In the genomic region with DNA sequence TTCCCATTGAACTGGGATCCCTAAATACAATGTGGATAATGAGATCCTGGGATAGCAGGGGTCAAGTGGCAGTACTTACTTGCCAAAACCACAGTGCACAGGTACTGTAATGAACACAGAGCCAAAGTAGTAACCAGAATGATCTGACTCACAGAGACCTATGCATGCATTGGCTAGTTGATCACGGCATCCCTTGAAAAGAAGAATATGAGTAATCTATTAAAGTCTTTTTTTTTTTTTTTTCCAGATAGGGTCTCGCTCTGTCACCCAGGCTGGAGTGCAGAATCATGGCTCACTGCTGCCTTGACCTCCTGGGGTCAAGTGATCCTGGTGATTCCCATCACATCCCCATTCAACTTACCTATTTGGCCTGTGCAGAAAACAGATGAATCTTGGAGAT, we compare ENCODE assay signal across 22 cellular contexts. TPM values are rescaled to one million over a fixed set of nuclear protein-coding genes. Genes with fewer than 3 reads are reported as not detected.
DNase-seq lines count a peak whose midpoint lies in the region; ATAC-seq, FAIRE-seq and TF ChIP-seq lines count a peak whose summit lies in the region.
"Had no signal": no experiment of that assay in that cellular context is flagged by ENCODE, and none has a peak within 500 bp of the region (broad histone marks: within the 10 kb centered on the region; RNA-seq: fewer than 3 reads in every experiment).

No MANE protein-coding gene starts in this region.

- H3K4me3 ChIP-seq in bronchial epithelial cell (ENCODE audit: low read depth, low read length): no peak overlapping the region
- H3K4me3 ChIP-seq: BLaER1 treated with 17β-estradiol and CSF1 and Interleukin-3, amounts not matched to agents 10 nM and 100 nM; gastroesophageal sphincter; sigmoid colon; thoracic aorta had no signal

- no peak for FAIRE-seq in bronchial epithelial cell (lab: Jason Lieb, UNC)
- FAIRE-seq: G401.6, GM19239, TTC549 had no signal

- no peaks in the 10 kb centered on the region for H3K27me3 ChIP-seq in bronchial epithelial cell (ENCODE audit: control insufficient read depth, insufficient read depth, low read length)
- H3K27me3 ChIP-seq: BLaER1 treated with 17β-estradiol and CSF1 and Interleukin-3, amounts not matched to agents 10 nM and 100 nM; gastroesophageal sphincter; sigmoid colon had no signal

- H3K36me3 Mint-ChIP-seq in activated naive CD4-positive, alpha-beta T cell treated with anti-CD3 and anti-CD28 coated beads, Interleukin-2, amount 50 U/mL, for 72 hours: no peaks in the 10 kb centered on the region
- H3K36me3 Mint-ChIP-seq: natural killer cell treated with Interleukin-12 subunit alpha and Interleukin-12 subunit beta and Interleukin-15 and Interleukin-18, amount 100 ng/mL, for 72 hours had no signal

- peak; percentile 82 for ATAC-seq in activated naive CD4-positive, alpha-beta T cell treated with anti-CD3 and anti-CD28 coated beads, Interleukin-2, amount 50 U/mL, for 72 hours
- peak; percentile 75 for ATAC-seq in stimulated activated naive CD8-positive, alpha-beta T cell treated with anti-CD3 and anti-CD28 coated beads, Interleukin-15, Interleukin-2, amounts not matched to agents 100 U/mL and 50 U/mL, for 24 hours
- no peak for ATAC-seq in GM18519 (IDR thresholded peaks at IDR 0.05; ENCODE audit: low FRiP score, unreplicated experiment)
- ATAC-seq: gastroesophageal sphincter had no signal

- no peak for DNase-seq in activated naive CD4-positive, alpha-beta T cell treated with anti-CD3 and anti-CD28 coated beads, Interleukin-2, amount 50 U/mL, for 72 hours (ENCODE audit: low spot score in 2 of 2)
- DNase-seq in activated naive CD4-positive, alpha-beta T cell treated with Interleukin-2 at 50 U/mL for 16 hours: no peak
- DNase-seq in NCI-H2227 treated with DMSO at 0.1 percent for 48 hours (lab: John Stamatoyannopoulos, UW) (peak; percentile 23), bronchial epithelial cell (ENCODE audit: low read depth) (peak; percentile 92), NOMO-1 treated with dmso at 0.1 percent for 144 hours (lab: John Stamatoyannopoulos, UW; ENCODE audit: unreplicated experiment) (no peak)
- DNase-seq in stimulated activated naive CD8-positive, alpha-beta T cell treated with anti-CD3 and anti-CD28 coated beads, Interleukin-15, Interleukin-2, amounts not matched to agents 100 U/mL and 50 U/mL, for 24 hours: no peak
- no peak for DNase-seq in effector CD8-positive, alpha-beta T cell (lab: John Stamatoyannopoulos, UW)
- DNase-seq: activated CD4-positive, alpha-beta T cell treated with anti-CD3 and anti-CD28 coated beads, Interleukin-2, amount 10 ng/mL, durations not matched to agents 24 days and 14 days; GOT3; NCI-H1092; NCI-H510A; RPMI8226; sigmoid colon had no signal

- H3K27ac Mint-ChIP-seq in activated naive CD4-positive, alpha-beta T cell treated with anti-CD3 and anti-CD28 coated beads, Interleukin-2, amount 50 U/mL, for 72 hours: no peak overlapping the region
- H3K27ac Mint-ChIP-seq: activated CD4-positive, alpha-beta T cell treated with anti-CD3 and anti-CD28 coated beads, Interleukin-2, amount 10 ng/mL, durations not matched to agents 24 days and 14 days; natural killer cell treated with Interleukin-12 subunit alpha and Interleukin-12 subunit beta and Interleukin-15 and Interleukin-18, amount 100 ng/mL, for 72 hours had no signal

- no peak for TF ChIP-seq CTCF in bronchial epithelial cell (IDR thresholded peaks at IDR 0.05; ENCODE audit: insufficient read depth, low read length, severe bottlenecking)

- H3K36me3 ChIP-seq in bronchial epithelial cell (ENCODE audit: control insufficient read depth, insufficient read depth, low read length): no peaks in the 10 kb centered on the region
- H3K36me3 ChIP-seq: BLaER1 treated with 17β-estradiol and CSF1 and Interleukin-3, amounts not matched to agents 10 nM and 100 nM; gastroesophageal sphincter; sigmoid colon; thoracic aorta had no signal

- H3K9me3 Mint-ChIP-seq in activated naive CD4-positive, alpha-beta T cell treated with anti-CD3 and anti-CD28 coated beads, Interleukin-2, amount 50 U/mL, for 72 hours: no peaks in the 10 kb centered on the region
- H3K9me3 Mint-ChIP-seq: activated CD4-positive, alpha-beta T cell treated with anti-CD3 and anti-CD28 coated beads, Interleukin-2, amount 10 ng/mL, durations not matched to agents 24 days and 14 days; central memory CD8-positive, alpha-beta T cell; natural killer cell treated with Interleukin-12 subunit alpha and Interleukin-12 subunit beta and Interleukin-15 and Interleukin-18, amount 100 ng/mL, for 72 hours had no signal

RNA-seq across cellular contexts. Expression of gene EIF4G3, which starts 29.4 kb away (rescaled TPM):
- total RNA-seq in activated naive CD4-positive, alpha-beta T cell treated with anti-CD3 and anti-CD28 coated beads, Interleukin-2, amount 50 U/mL, for 72 hours: 10 to 100 TPM; 38.4 to 45.1 TPM
- total RNA-seq in bronchial epithelial cell: 20.5 and 28.2 TPM in 2 replicates

Comparison
In these comparisons a context has a peak if more than half of its experiments do, and no peak if none do; other contexts are left out.
1. DNase-seq: peak in NCI-H2227 treated with DMSO at 0.1 percent for 48 hours (single experiment) and bronchial epithelial cell (single experiment); none in activated naive CD4-positive, alpha-beta T cell treated with anti-CD3 and anti-CD28 coated beads, Interleukin-2, amount 50 U/mL, for 72 hours (0 of 2), activated naive CD4-positive, alpha-beta T cell treated with Interleukin-2 at 50 U/mL for 16 hours (single experiment), stimulated activated naive CD8-positive, alpha-beta T cell treated with anti-CD3 and anti-CD28 coated beads, Interleukin-15, Interleukin-2, amounts not matched to agents 100 U/mL and 50 U/mL, for 24 hours (single experiment), NOMO-1 treated with dmso at 0.1 percent for 144 hours (single experiment) and effector CD8-positive, alpha-beta T cell (single experiment).